20 cellular contexts compared by ENCODE assay signal in the genomic region with DNA sequence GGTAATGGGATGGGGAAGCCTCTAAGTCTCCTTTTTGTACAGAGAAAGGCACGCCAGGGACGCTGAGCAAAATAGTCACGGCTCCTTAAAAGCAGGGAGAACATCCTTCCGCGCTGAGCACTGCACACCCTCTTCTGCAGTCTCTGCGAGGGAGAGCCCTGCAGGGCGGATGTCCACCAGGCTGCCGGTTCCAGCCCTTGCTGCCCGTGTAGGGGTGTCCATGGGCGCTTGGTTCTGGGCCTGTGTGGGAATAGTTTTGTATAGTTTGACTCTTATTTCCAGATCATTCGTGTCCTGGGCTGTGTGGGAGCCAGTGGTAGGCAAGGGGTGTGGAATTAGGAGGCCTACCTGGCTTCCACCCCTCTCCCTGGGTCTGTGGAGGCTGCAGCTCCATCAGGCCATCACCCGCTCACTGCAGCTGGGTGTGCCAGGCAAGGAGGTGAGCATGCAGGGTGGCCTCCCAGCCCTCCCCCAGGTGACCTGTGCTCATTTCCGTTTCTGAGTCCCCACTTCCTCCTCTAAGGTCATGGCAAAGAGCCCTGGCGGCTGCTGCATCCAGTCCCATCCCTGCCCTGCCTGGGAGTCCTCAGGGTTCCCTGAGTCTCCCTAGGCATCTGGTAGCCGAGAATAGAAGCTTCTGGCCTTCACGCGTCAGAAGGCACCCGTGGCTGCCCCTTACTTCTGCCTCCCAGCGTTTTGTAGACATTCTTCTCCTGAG.
DNase-seq lines count a peak whose midpoint lies in the region; ATAC-seq and TF ChIP-seq lines count a peak whose summit lies in the region.
"Had no signal": no experiment of that assay in that cellular context is flagged by ENCODE, and none has a peak within 500 bp of the region (broad histone marks: within the 10 kb centered on the region; RNA-seq: fewer than 3 reads in every experiment).

No MANE protein-coding gene starts in this region.

- intact Hi-C loops in activated naive CD4-positive, alpha-beta T cell treated with anti-CD3 and anti-CD28 coated beads for 36 hours (cut with micrococcal nuclease) = no loop called here

- H3K27ac Mint-ChIP-seq in activated naive CD4-positive, alpha-beta T cell treated with anti-CD3 and anti-CD28 coated beads for 36 hours = no peak overlapping the region
- no peak overlapping the region for H3K27ac Mint-ChIP-seq in activated naive CD4-positive, alpha-beta T cell treated with anti-CD3 and anti-CD28 coated beads, Interleukin-2, amount 10 ng/mL, durations not matched to agents 7 days and 5 days
- H3K27ac Mint-ChIP-seq in activated naive CD8-positive, alpha-beta T cell treated with anti-CD3 and anti-CD28 coated beads for 36 hours = peak overlapping the region; percentile 8
- H3K27ac Mint-ChIP-seq in stimulated activated memory B cell treated with anti-CD40 and anti-IgM and Interleukin-4, amounts not matched to agents 10 μg/mL and 1 μg/mL and 100 μg/mL, for 72 hours = no peak overlapping the region
- no peak overlapping the region for H3K27ac Mint-ChIP-seq in progenitor cell of endocrine pancreas
- H3K27ac Mint-ChIP-seq: activated naive CD8-positive, alpha-beta T cell; mesothelial cell of epicardium had no signal

- H3K4me3 Mint-ChIP-seq in activated naive CD4-positive, alpha-beta T cell treated with anti-CD3 and anti-CD28 coated beads for 36 hours = no peak overlapping the region
- no peak overlapping the region for H3K4me3 Mint-ChIP-seq in activated naive CD4-positive, alpha-beta T cell treated with anti-CD3 and anti-CD28 coated beads, Interleukin-2, amount 10 ng/mL, durations not matched to agents 7 days and 5 days
- no peak overlapping the region for H3K4me3 Mint-ChIP-seq in activated naive CD8-positive, alpha-beta T cell treated with anti-CD3 and anti-CD28 coated beads for 36 hours
- H3K4me3 Mint-ChIP-seq in stimulated activated memory B cell treated with anti-CD40 and anti-IgM and Interleukin-4, amounts not matched to agents 10 μg/mL and 1 μg/mL and 100 μg/mL, for 72 hours = no peak overlapping the region
- no peak overlapping the region for H3K4me3 Mint-ChIP-seq in progenitor cell of endocrine pancreas (ENCODE audit: low read depth)
- H3K4me3 Mint-ChIP-seq: activated naive CD8-positive, alpha-beta T cell; central memory CD8-positive, alpha-beta T cell; mesothelial cell of epicardium; naive B cell had no signal

- no peaks in the 10 kb centered on the region for H3K9me3 Mint-ChIP-seq in activated naive CD4-positive, alpha-beta T cell treated with anti-CD3 and anti-CD28 coated beads for 36 hours
- H3K9me3 Mint-ChIP-seq in activated naive CD4-positive, alpha-beta T cell treated with anti-CD3 and anti-CD28 coated beads, Interleukin-2, amount 10 ng/mL, durations not matched to agents 7 days and 5 days = no peaks in the 10 kb centered on the region
- no peaks in the 10 kb centered on the region for H3K9me3 Mint-ChIP-seq in activated naive CD8-positive, alpha-beta T cell treated with anti-CD3 and anti-CD28 coated beads for 36 hours
- H3K9me3 Mint-ChIP-seq in stimulated activated memory B cell treated with anti-CD40 and anti-IgM and Interleukin-4, amounts not matched to agents 10 μg/mL and 1 μg/mL and 100 μg/mL, for 72 hours = no peaks in the 10 kb centered on the region
- H3K9me3 Mint-ChIP-seq in progenitor cell of endocrine pancreas (ENCODE audit: low read depth) = no peaks in the 10 kb centered on the region
- H3K9me3 Mint-ChIP-seq: central memory CD8-positive, alpha-beta T cell; mesothelial cell of epicardium; naive B cell had no signal

- TF ChIP-seq CTCF in progenitor cell of endocrine pancreas (IDR thresholded peaks at IDR 0.05; ENCODE audit: unreplicated experiment) = no peak

- peak; percentile 17 for DNase-seq in activated naive CD4-positive, alpha-beta T cell treated with anti-CD3 and anti-CD28 coated beads for 36 hours
- no peak for DNase-seq in activated naive CD4-positive, alpha-beta T cell treated with anti-CD3 and anti-CD28 coated beads, Interleukin-2, amount 10 ng/mL, durations not matched to agents 7 days and 5 days
- DNase-seq in MV-4-11 (lab: John Stamatoyannopoulos, UW) (peak; percentile 7), progenitor cell of endocrine pancreas (ENCODE audit: low spot score, unreplicated experiment) (no peak), SW480 (ENCODE audit: low spot score) (no peak)
- DNase-seq in activated naive CD8-positive, alpha-beta T cell treated with anti-CD3 and anti-CD28 coated beads for 36 hours = no peak
- DNase-seq: activated CD4-positive, alpha-beta T cell treated with anti-CD3 and anti-CD28 coated beads for 4 hours; BE2C; naive B cell; NCI-H1105; NCI-H187 treated with DMSO at 0.1 percent for 48 hours; NCI-H526 treated with DMSO at 0.1 percent for 48 hours; nucleus accumbens; upper lobe of left lung had no signal

- no peaks in the 10 kb centered on the region for H3K27me3 Mint-ChIP-seq in activated naive CD4-positive, alpha-beta T cell treated with anti-CD3 and anti-CD28 coated beads for 36 hours (ENCODE audit: low read depth)
- no peaks in the 10 kb centered on the region for H3K27me3 Mint-ChIP-seq in activated naive CD4-positive, alpha-beta T cell treated with anti-CD3 and anti-CD28 coated beads, Interleukin-2, amount 10 ng/mL, durations not matched to agents 7 days and 5 days
- no peaks in the 10 kb centered on the region for H3K27me3 Mint-ChIP-seq in activated naive CD8-positive, alpha-beta T cell treated with anti-CD3 and anti-CD28 coated beads for 36 hours
- H3K27me3 Mint-ChIP-seq in stimulated activated memory B cell treated with anti-CD40 and anti-IgM and Interleukin-4, amounts not matched to agents 10 μg/mL and 1 μg/mL and 100 μg/mL, for 72 hours = peaks cover 14% of the 10 kb centered on the region
- H3K27me3 Mint-ChIP-seq in progenitor cell of endocrine pancreas = peaks cover 13% of the 10 kb centered on the region
- H3K27me3 Mint-ChIP-seq: activated naive CD8-positive, alpha-beta T cell; central memory CD8-positive, alpha-beta T cell; naive B cell had no signal

- CTCF ChIA-PET in activated naive CD4-positive, alpha-beta T cell treated with anti-CD3 and anti-CD28 coated beads for 36 hours (lab: Charles Lee) = interaction anchor here (1.3 kb wide), 1 partner anchor 205 kb away, joined by 3 read pairs; no protein-coding TSS in a partner anchor
- CTCF ChIA-PET in activated naive CD4-positive, alpha-beta T cell treated with anti-CD3 and anti-CD28 coated beads, Interleukin-2, amount 10 ng/mL, durations not matched to agents 7 days and 5 days (lab: Charles Lee) = interaction anchor here (0.6 kb wide), 1 partner anchor 160 kb away, joined by 3 read pairs; no protein-coding TSS in a partner anchor

- ATAC-seq in stimulated activated memory B cell treated with anti-CD40 and anti-IgM and Interleukin-4, amounts not matched to agents 10 μg/mL and 1 μg/mL and 100 μg/mL, for 72 hours = peak; percentile 27
- no peak for ATAC-seq in HG02970 (IDR thresholded peaks at IDR 0.05; ENCODE audit: low FRiP score, unreplicated experiment)
- ATAC-seq: gastroesophageal sphincter had no signal

- H3K4me1 Mint-ChIP-seq in activated naive CD4-positive, alpha-beta T cell treated with anti-CD3 and anti-CD28 coated beads for 36 hours (ENCODE audit: low read depth) = peaks cover 18% of the 10 kb centered on the region
- H3K4me1 Mint-ChIP-seq in activated naive CD4-positive, alpha-beta T cell treated with anti-CD3 and anti-CD28 coated beads, Interleukin-2, amount 10 ng/mL, durations not matched to agents 7 days and 5 days = peaks cover 50% of the 10 kb centered on the region
- H3K4me1 Mint-ChIP-seq in activated naive CD8-positive, alpha-beta T cell treated with anti-CD3 and anti-CD28 coated beads for 36 hours = peaks cover 36% of the 10 kb centered on the region
- peaks cover 5% of the 10 kb centered on the region for H3K4me1 Mint-ChIP-seq in stimulated activated memory B cell treated with anti-CD40 and anti-IgM and Interleukin-4, amounts not matched to agents 10 μg/mL and 1 μg/mL and 100 μg/mL, for 72 hours
- H3K4me1 Mint-ChIP-seq in progenitor cell of endocrine pancreas (ENCODE audit: low read depth) = no peaks in the 10 kb centered on the region
- H3K4me1 Mint-ChIP-seq: central memory CD8-positive, alpha-beta T cell; mesothelial cell of epicardium had no signal

- no peaks in the 10 kb centered on the region for H3K36me3 Mint-ChIP-seq in activated naive CD4-positive, alpha-beta T cell treated with anti-CD3 and anti-CD28 coated beads for 36 hours (ENCODE audit: low read depth)
- peaks cover 2% of the 10 kb centered on the region for H3K36me3 Mint-ChIP-seq in activated naive CD4-positive, alpha-beta T cell treated with anti-CD3 and anti-CD28 coated beads, Interleukin-2, amount 10 ng/mL, durations not matched to agents 7 days and 5 days
- peaks cover 6% of the 10 kb centered on the region for H3K36me3 Mint-ChIP-seq in activated naive CD8-positive, alpha-beta T cell treated with anti-CD3 and anti-CD28 coated beads for 36 hours
- no peaks in the 10 kb centered on the region for H3K36me3 Mint-ChIP-seq in stimulated activated memory B cell treated with anti-CD40 and anti-IgM and Interleukin-4, amounts not matched to agents 10 μg/mL and 1 μg/mL and 100 μg/mL, for 72 hours
- no peaks in the 10 kb centered on the region for H3K36me3 Mint-ChIP-seq in progenitor cell of endocrine pancreas (ENCODE audit: insufficient read depth)
- H3K36me3 Mint-ChIP-seq: mesothelial cell of epicardium, naive B cell had no signal

Comparison
In these comparisons a context has a peak if more than half of its experiments do, and no peak if none do; other contexts are left out.
1. DNase-seq: peak in activated naive CD4-positive, alpha-beta T cell treated with anti-CD3 and anti-CD28 coated beads for 36 hours (single experiment) and MV-4-11 (single experiment); none in activated naive CD4-positive, alpha-beta T cell treated with anti-CD3 and anti-CD28 coated beads, Interleukin-2, amount 10 ng/mL, durations not matched to agents 7 days and 5 days (single experiment), activated naive CD8-positive, alpha-beta T cell treated with anti-CD3 and anti-CD28 coated beads for 36 hours (single experiment), progenitor cell of endocrine pancreas (single experiment) and SW480 (single experiment).